8 cellular contexts compared by ENCODE assay signal in genomic region chr6:82144007-82144851, GRCh38.
DNase-seq lines count a peak whose midpoint lies in the region; ATAC-seq and TF ChIP-seq lines count a peak whose summit lies in the region.

No MANE protein-coding gene starts in this region.

- no peaks in the 10 kb centered on the region for H3K36me3 ChIP-seq in testis (ENCODE audit: low read depth, missing control alignments)

- intact Hi-C loops in posterior vena cava (cut with DNase I) = no loop called here
- intact Hi-C loops in testis (cut with DNase I; ENCODE audit: low total_unique reads) = no loop called here

- no peaks in the 10 kb centered on the region for H3K27me3 ChIP-seq in testis

- TF ChIP-seq POLR2A in testis (IDR thresholded peaks at IDR 0.05) = no peak

- no peak for TF ChIP-seq CTCF in testis (IDR thresholded peaks at IDR 0.05)

- H3K4me3 ChIP-seq in testis = no peak overlapping the region

- 56 to 64% methylated on average over 8 of the region's 8 CpGs for WGBS in testis, 2 donors

- H3K9me3 ChIP-seq in testis = no peaks in the 10 kb centered on the region

- no peak overlapping the region for H3K27ac ChIP-seq in testis

- ATAC-seq in GM18873 (IDR thresholded peaks at IDR 0.05; ENCODE audit: low FRiP score, unreplicated experiment) (peak; percentile 89), HG02759 (IDR thresholded peaks at IDR 0.05; ENCODE audit: unreplicated experiment) (peak; percentile 81), esophagus mucosa (peak; percentile 96)

- no peaks in the 10 kb centered on the region for H3K4me1 ChIP-seq in testis

- DNase-seq in NCI-H446 treated with DMSO at 0.1 percent for 48 hours (lab: John Stamatoyannopoulos, UW) (peak; percentile 8), posterior vena cava (ENCODE audit: low spot score) (peak; percentile 78), NCI-H1092 (lab: John Stamatoyannopoulos, UW) (no peak), testis (no peak)
- no peak for DNase-seq in activated CD4-positive, alpha-beta T cell treated with anti-CD3 and anti-CD28 coated beads for 48 hours

Comparison
In these comparisons a context has a peak if more than half of its experiments do, and no peak if none do; other contexts are left out.
1. DNase-seq: peak in NCI-H446 treated with DMSO at 0.1 percent for 48 hours (single experiment) and posterior vena cava (single experiment); none in NCI-H1092 (single experiment), testis (single experiment) and activated CD4-positive, alpha-beta T cell treated with anti-CD3 and anti-CD28 coated beads for 48 hours (single experiment).
2. Peak in every context shown above with its lines, with median percentiles within 50 percentile points of each other: ATAC-seq.